In genomic region chr17:81666342-81667191, GRCh38 we compare ENCODE assay signal across 1 cellular context.
TF ChIP-seq lines count a peak whose summit lies in the region.

TSS of gene CCDC137 (plus strand) at chr17:81666737. CDS start at chr17:81666767, 30 bp downstream.
TSS of gene OXLD1 (minus strand) at chr17:81666605. CDS start at chr17:81666577, 28 bp downstream.

TF ChIP-seq in HepG2, 621 proteins besides CTCF, POLR2A, EP300 and RAD21 (continued from another document and continues in another):
- peak; percentile 78 for TF ChIP-seq TFDP2 (CRISPR knock-in tag; IDR thresholded peaks at IDR 0.05)
- no peak for TF ChIP-seq TCF12 (IDR thresholded peaks at IDR 0.05)
- peak; percentile 40; the same call in 1 of the 2 replicates for TF ChIP-seq TCF12 (CRISPR knock-in tag; IDR thresholded peaks at IDR 0.05)
- TF ChIP-seq CENPBD1 (CRISPR knock-in tag; IDR thresholded peaks at IDR 0.05; ENCODE audit: borderline replicate concordance, low read depth), result no peak; the same call in 1 of the 2 replicates
- no peak for TF ChIP-seq NR2F6 (IDR thresholded peaks at IDR 0.05)
- TF ChIP-seq NR2F6 (CRISPR knock-in tag; IDR thresholded peaks at IDR 0.05), result peak; percentile 23; the same call in 1 of the 2 replicates
- peak; percentile 71; the same call in 1 of the 2 replicates for TF ChIP-seq ZNF670 (CRISPR knock-in tag; IDR thresholded peaks at IDR 0.05; ENCODE audit: borderline replicate concordance)
- TF ChIP-seq ADNP (CRISPR knock-in tag; IDR thresholded peaks at IDR 0.05), result no peak
- peak; percentile 76 for TF ChIP-seq TBX2 (CRISPR knock-in tag; IDR thresholded peaks at IDR 0.05; ENCODE audit: borderline replicate concordance)
- no peak; the same call in 1 of the 2 replicates for TF ChIP-seq RNF219 (CRISPR knock-in tag; IDR thresholded peaks at IDR 0.05)
- peak; percentile 82; the same call in 1 of the 2 replicates for TF ChIP-seq ZNF557 (CRISPR knock-in tag; IDR thresholded peaks at IDR 0.05)
- TF ChIP-seq ZNF530 (CRISPR knock-in tag; IDR thresholded peaks at IDR 0.05; ENCODE audit: low read depth), result peak; percentile 63; the same call in 1 of the 2 replicates
- no peak for TF ChIP-seq ZBTB46 (CRISPR knock-in tag; IDR thresholded peaks at IDR 0.05; ENCODE audit: borderline replicate concordance)
- TF ChIP-seq ZNF639 (CRISPR knock-in tag; conservative IDR thresholded peaks at IDR 0.05), result peak; percentile 33; the same call in 1 of the 2 replicates
- TF ChIP-seq E2F1 (CRISPR knock-in tag; IDR thresholded peaks at IDR 0.05), result peak; percentile 79
- no peak; the same call in 1 of the 2 replicates for TF ChIP-seq LBX2 (CRISPR knock-in tag; IDR thresholded peaks at IDR 0.05; ENCODE audit: borderline replicate concordance)
- peak; percentile 82 for TF ChIP-seq EED (CRISPR knock-in tag; IDR thresholded peaks at IDR 0.05)
- TF ChIP-seq FOXC1 (CRISPR knock-in tag; IDR thresholded peaks at IDR 0.05; ENCODE audit: borderline replicate concordance), result no peak; the same call in 1 of the 2 replicates
- peak; percentile 81; the same call in 1 of the 2 replicates for TF ChIP-seq CENPT (CRISPR knock-in tag; IDR thresholded peaks at IDR 0.05; ENCODE audit: low read depth)
- peak; percentile 90; the same call in 1 of the 2 replicates for TF ChIP-seq PCBP1 (IDR thresholded peaks at IDR 0.05; ENCODE audit: borderline replicate concordance, low read depth, low read length)
- TF ChIP-seq ZNF280B (CRISPR knock-in tag; IDR thresholded peaks at IDR 0.05; ENCODE audit: borderline replicate concordance), result peak; percentile 77
- peak; percentile 96 for TF ChIP-seq NR2C2 (CRISPR knock-in tag; IDR thresholded peaks at IDR 0.05; ENCODE audit: borderline replicate concordance)
- peak; percentile 49; the same call in 1 of the 2 replicates for TF ChIP-seq PAXIP1 (CRISPR knock-in tag; conservative IDR thresholded peaks at IDR 0.05)
- peak; percentile 95 for TF ChIP-seq SPEN (CRISPR knock-in tag; IDR thresholded peaks at IDR 0.05; ENCODE audit: low read depth)
- TF ChIP-seq POGK (CRISPR knock-in tag; conservative IDR thresholded peaks at IDR 0.05), result peak; percentile 96
- TF ChIP-seq ZKSCAN5 (CRISPR knock-in tag; IDR thresholded peaks at IDR 0.05), result 0 out of 2 replicates have a peak, but pooled peaks have one; percentile 27
- TF ChIP-seq ZNF260 (CRISPR knock-in tag; IDR thresholded peaks at IDR 0.05; ENCODE audit: borderline replicate concordance, low read depth), result no peak
- peak; percentile 97 for TF ChIP-seq ELF3 (CRISPR knock-in tag; IDR thresholded peaks at IDR 0.05)
- TF ChIP-seq SP4 (CRISPR knock-in tag; IDR thresholded peaks at IDR 0.05), result peak; percentile 80
- peak; percentile 79 for TF ChIP-seq CREB1 (IDR thresholded peaks at IDR 0.05)
- no peak for TF ChIP-seq CREB1 (CRISPR knock-in tag; IDR thresholded peaks at IDR 0.05)
- TF ChIP-seq RNF2 (conservative IDR thresholded peaks at IDR 0.05; ENCODE audit: low read depth), result no peak
- 0 out of 2 replicates have a peak, but pooled peaks have one; percentile 15 for TF ChIP-seq ZNF572 (CRISPR knock-in tag; IDR thresholded peaks at IDR 0.05)
- TF ChIP-seq ZNF784 (CRISPR knock-in tag; IDR thresholded peaks at IDR 0.05; ENCODE audit: borderline replicate concordance), result peak; percentile 62; the same call in 1 of the 2 replicates
- no peak for TF ChIP-seq HOMEZ (CRISPR knock-in tag; IDR thresholded peaks at IDR 0.05; ENCODE audit: low read depth)
- no peak for TF ChIP-seq TOE1 (CRISPR knock-in tag; IDR thresholded peaks at IDR 0.05)
- TF ChIP-seq SMAD9 (CRISPR knock-in tag; IDR thresholded peaks at IDR 0.05), result peak; percentile 77; the same call in 1 of the 2 replicates
- TF ChIP-seq ZNF567 (CRISPR knock-in tag; IDR thresholded peaks at IDR 0.05; ENCODE audit: borderline replicate concordance), result peak; percentile 15; the same call in 1 of the 2 replicates
- peak; percentile 96 for TF ChIP-seq ZNF446 (CRISPR knock-in tag; IDR thresholded peaks at IDR 0.05)
